1 cellular context compared by ENCODE assay signal in the genomic region with DNA sequence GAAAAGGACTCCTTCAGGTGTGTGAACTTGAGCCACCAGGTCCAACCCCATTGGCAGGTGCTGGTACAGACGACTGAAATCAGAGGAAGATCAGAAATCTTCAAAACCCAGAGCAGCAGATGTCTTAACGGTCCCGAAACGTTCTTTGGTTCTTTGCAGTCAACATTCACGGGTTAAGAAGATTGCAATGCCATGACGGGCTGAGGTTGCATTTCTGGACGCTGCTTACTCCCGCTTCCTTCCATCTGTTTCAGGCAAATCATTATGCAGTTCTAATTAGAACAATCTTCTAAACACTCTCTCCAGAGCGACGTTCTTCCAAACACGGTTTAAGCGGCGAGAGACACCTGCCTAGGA.
TF ChIP-seq lines count a peak whose summit lies in the region.

No MANE protein-coding gene starts in this region.

TF ChIP-seq in WTC11, 78 proteins besides CTCF, POLR2A, EP300 and RAD21 (continued from another document):
- TF ChIP-seq, protein P1, sequence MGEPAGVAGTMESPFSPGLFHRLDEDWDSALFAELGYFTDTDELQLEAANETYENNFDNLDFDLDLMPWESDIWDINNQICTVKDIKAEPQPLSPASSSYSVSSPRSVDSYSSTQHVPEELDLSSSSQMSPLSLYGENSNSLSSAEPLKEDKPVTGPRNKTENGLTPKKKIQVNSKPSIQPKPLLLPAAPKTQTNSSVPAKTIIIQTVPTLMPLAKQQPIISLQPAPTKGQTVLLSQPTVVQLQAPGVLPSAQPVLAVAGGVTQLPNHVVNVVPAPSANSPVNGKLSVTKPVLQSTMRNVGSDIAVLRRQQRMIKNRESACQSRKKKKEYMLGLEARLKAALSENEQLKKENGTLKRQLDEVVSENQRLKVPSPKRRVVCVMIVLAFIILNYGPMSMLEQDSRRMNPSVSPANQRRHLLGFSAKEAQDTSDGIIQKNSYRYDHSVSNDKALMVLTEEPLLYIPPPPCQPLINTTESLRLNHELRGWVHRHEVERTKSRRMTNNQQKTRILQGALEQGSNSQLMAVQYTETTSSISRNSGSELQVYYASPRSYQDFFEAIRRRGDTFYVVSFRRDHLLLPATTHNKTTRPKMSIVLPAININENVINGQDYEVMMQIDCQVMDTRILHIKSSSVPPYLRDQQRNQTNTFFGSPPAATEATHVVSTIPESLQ (CRISPR knock-in tag; IDR thresholded peaks at IDR 0.05) = no peak
- TF ChIP-seq, protein P2, sequence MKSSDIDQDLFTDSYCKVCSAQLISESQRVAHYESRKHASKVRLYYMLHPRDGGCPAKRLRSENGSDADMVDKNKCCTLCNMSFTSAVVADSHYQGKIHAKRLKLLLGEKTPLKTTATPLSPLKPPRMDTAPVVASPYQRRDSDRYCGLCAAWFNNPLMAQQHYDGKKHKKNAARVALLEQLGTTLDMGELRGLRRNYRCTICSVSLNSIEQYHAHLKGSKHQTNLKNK (CRISPR knock-in tag; IDR thresholded peaks at IDR 0.05) = no peak
- TF ChIP-seq, protein P3, sequence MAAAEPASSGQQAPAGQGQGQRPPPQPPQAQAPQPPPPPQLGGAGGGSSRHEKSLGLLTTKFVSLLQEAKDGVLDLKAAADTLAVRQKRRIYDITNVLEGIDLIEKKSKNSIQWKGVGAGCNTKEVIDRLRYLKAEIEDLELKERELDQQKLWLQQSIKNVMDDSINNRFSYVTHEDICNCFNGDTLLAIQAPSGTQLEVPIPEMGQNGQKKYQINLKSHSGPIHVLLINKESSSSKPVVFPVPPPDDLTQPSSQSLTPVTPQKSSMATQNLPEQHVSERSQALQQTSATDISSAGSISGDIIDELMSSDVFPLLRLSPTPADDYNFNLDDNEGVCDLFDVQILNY (CRISPR knock-in tag; IDR thresholded peaks at IDR 0.05) = no peak
